In genomic region chrX:119757646-119757978, GRCh38 we compare ENCODE assay signal across 1 cellular context.
TF ChIP-seq lines count a peak whose summit lies in the region.

No MANE protein-coding gene starts in this region.

TF ChIP-seq in WTC11, 78 proteins besides CTCF, POLR2A, EP300 and RAD21 (continued from another document):
- TF ChIP-seq STAT6 (CRISPR knock-in tag; conservative IDR thresholded peaks at IDR 0.05; ENCODE audit: low read depth), result no peak
- no peak for TF ChIP-seq MXD4 (CRISPR knock-in tag; IDR thresholded peaks at IDR 0.05; ENCODE audit: borderline replicate concordance)
